Comparison of ENCODE assay signal across 15 cellular contexts in the genomic region with DNA sequence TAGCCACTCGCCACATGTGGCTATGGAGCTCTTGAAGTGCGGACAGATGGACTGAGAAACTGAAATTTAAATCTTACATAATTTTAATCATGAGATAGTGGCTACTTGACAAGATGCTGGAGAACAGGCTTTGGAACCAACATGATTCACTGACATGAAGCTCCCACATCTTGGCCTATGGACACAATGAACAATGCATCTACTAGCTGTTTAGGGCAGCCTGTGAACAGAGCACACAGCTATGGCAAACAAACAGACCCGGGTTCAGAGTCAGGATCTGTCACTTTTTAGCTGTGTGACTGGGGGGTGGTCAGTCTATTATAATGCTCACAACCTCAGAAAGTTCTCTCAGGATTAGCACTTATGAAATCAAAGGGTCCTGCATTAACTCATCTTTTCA.
A peak's percentile ranks its signal among the peaks of the same experiment; 100 is the strongest.
DNase-seq lines count a peak whose midpoint lies in the region; ATAC-seq lines count a peak whose summit lies in the region.
"Had no signal": no experiment of that assay in that cellular context is flagged by ENCODE, and none has a peak within 500 bp of the region (broad histone marks: within the 10 kb centered on the region; RNA-seq: fewer than 3 reads in every experiment).

No MANE protein-coding gene starts in this region.

- ATAC-seq in GM19452 (IDR thresholded peaks at IDR 0.05; ENCODE audit: unreplicated experiment), result no peak
- ATAC-seq: CD8-positive, alpha-beta T cell; GM12878 had no signal

- DNase-seq in Ammon's horn (ENCODE audit: low spot score), result peak; percentile 34
- peak; percentile 51 for DNase-seq in globus pallidus (ENCODE audit: low spot score)
- DNase-seq in pons (ENCODE audit: low spot score), result peak; percentile 83
- DNase-seq in occipital lobe (lab: John Stamatoyannopoulos, UW), result no peak
- DNase-seq in DMS79 treated with DMSO at 0.1 percent for 48 hours (lab: John Stamatoyannopoulos, UW), result no peak
- DNase-seq: Caco-2; CD4-positive, CD25-positive, alpha-beta regulatory T cell; CD8-positive, alpha-beta T cell; DMS153; EL; GDM1; GOT3; HFFc6 had no signal

Comparison
In these comparisons a context has a peak if more than half of its experiments do, and no peak if none do; other contexts are left out.
1. DNase-seq: peak in Ammon's horn (single experiment), globus pallidus (single experiment) and pons (single experiment); none in occipital lobe (single experiment) and DMS79 treated with DMSO at 0.1 percent for 48 hours (single experiment).